2 cellular contexts compared by ENCODE assay signal in the genomic region with DNA sequence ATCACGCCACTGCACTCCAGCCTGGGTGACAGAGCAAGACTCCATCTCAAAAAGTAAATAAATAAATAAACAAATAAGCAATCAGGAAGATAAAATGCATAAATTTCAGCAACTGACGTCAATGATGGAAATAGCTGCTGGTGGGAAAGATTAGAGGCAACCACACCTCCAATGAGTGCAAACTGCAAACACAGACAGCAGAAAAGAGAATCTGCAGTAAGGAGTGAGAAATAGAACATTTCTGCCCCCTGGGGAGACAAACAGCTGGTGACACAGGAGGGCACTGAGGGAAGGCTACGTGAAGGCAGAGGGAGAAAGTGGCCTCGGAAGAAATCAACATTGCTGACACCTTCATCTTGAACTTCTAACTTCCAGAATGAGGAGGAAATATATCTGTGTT.
TF ChIP-seq lines count a peak whose summit lies in the region.

No MANE protein-coding gene starts in this region.

TF ChIP-seq in IMR-90, 13 proteins besides CTCF, POLR2A, EP300 and RAD21:
- TF ChIP-seq RFX5 (IDR thresholded peaks at IDR 0.05; ENCODE audit: low read depth, low read length) (no peak), BHLHE40 (IDR thresholded peaks at IDR 0.05; ENCODE audit: low read depth, low read length) (no peak), SMC3 (IDR thresholded peaks at IDR 0.05; ENCODE audit: low read depth, low read length) (no peak), NFE2L2 (IDR thresholded peaks at IDR 0.05; ENCODE audit: low read depth, low read length) (no peak), MAZ (IDR thresholded peaks at IDR 0.05; ENCODE audit: borderline replicate concordance, low read depth, low read length) (no peak), CEBPB (IDR thresholded peaks at IDR 0.05; ENCODE audit: low read depth, low read length) (no peak), MXI1 (IDR thresholded peaks at IDR 0.05; ENCODE audit: borderline replicate concordance, low read depth, low read length) (no peak), CHD1 (IDR thresholded peaks at IDR 0.05; ENCODE audit: low read depth, low read length) (no peak), RCOR1 (IDR thresholded peaks at IDR 0.05; ENCODE audit: insufficient replicate concordance, low read length) (no peak), MAFK (IDR thresholded peaks at IDR 0.05; ENCODE audit: low read depth, low read length) (no peak), FOS (IDR thresholded peaks at IDR 0.05; ENCODE audit: low read depth, low read length) (no peak)
- TF ChIP-seq, protein P1, sequence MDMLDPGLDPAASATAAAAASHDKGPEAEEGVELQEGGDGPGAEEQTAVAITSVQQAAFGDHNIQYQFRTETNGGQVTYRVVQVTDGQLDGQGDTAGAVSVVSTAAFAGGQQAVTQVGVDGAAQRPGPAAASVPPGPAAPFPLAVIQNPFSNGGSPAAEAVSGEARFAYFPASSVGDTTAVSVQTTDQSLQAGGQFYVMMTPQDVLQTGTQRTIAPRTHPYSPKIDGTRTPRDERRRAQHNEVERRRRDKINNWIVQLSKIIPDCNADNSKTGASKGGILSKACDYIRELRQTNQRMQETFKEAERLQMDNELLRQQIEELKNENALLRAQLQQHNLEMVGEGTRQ (IDR thresholded peaks at IDR 0.05; ENCODE audit: low read depth, low read length): no peak
- TF ChIP-seq, protein P2, sequence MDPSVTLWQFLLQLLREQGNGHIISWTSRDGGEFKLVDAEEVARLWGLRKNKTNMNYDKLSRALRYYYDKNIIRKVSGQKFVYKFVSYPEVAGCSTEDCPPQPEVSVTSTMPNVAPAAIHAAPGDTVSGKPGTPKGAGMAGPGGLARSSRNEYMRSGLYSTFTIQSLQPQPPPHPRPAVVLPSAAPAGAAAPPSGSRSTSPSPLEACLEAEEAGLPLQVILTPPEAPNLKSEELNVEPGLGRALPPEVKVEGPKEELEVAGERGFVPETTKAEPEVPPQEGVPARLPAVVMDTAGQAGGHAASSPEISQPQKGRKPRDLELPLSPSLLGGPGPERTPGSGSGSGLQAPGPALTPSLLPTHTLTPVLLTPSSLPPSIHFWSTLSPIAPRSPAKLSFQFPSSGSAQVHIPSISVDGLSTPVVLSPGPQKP (IDR thresholded peaks at IDR 0.05; ENCODE audit: borderline replicate concordance, low read depth, low read length): no peak

TF ChIP-seq in K562, 482 proteins besides CTCF, POLR2A, EP300 and RAD21:
- no peak for TF ChIP-seq C11orf30 (IDR thresholded peaks at IDR 0.05; ENCODE audit: low read depth)
- TF ChIP-seq MCM3 (IDR thresholded peaks at IDR 0.05): no peak
- no peak for TF ChIP-seq POLR2AphosphoS5 (IDR thresholded peaks at IDR 0.05; ENCODE audit: control insufficient read depth, insufficient read depth, low read depth, low read length)
- TF ChIP-seq SIRT6 (IDR thresholded peaks at IDR 0.05; ENCODE audit: low read depth, low read length): no peak
- TF ChIP-seq RBBP5 (IDR thresholded peaks at IDR 0.05; ENCODE audit: borderline replicate concordance, insufficient read depth, low read length, poor library complexity, severe bottlenecking): peak; percentile 33
- TF ChIP-seq, protein P3, sequence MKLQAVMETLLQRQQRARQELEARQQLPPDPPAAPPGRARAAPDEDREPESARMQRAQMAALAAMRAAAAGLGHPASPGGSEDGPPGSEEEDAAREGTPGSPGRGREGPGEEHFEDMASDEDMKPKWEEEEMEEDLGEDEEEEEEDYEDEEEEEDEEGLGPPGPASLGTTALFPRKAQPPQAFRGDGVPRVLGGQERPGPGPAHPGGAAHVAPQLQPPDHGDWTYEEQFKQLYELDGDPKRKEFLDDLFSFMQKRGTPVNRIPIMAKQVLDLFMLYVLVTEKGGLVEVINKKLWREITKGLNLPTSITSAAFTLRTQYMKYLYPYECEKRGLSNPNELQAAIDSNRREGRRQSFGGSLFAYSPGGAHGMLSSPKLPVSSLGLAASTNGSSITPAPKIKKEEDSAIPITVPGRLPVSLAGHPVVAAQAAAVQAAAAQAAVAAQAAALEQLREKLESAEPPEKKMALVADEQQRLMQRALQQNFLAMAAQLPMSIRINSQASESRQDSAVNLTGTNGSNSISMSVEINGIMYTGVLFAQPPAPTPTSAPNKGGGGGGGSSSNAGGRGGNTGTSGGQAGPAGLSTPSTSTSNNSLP (IDR thresholded peaks at IDR 0.05; ENCODE audit: borderline replicate concordance, low read depth, low read length): peak; percentile 30; the same call in 1 of the 2 replicates
- TF ChIP-seq JUND (IDR thresholded peaks at IDR 0.05; ENCODE audit: borderline replicate concordance, low read depth, low read length): peak; percentile 47; the same call in 1 of the 2 replicates
- no peak for TF ChIP-seq JUND (tag; IDR thresholded peaks at IDR 0.05; ENCODE audit: borderline replicate concordance, low read depth, low read length)
- no peak for TF ChIP-seq ZNF764 (CRISPR knock-in tag; IDR thresholded peaks at IDR 0.05; ENCODE audit: low read depth)
- peak in 1 of 2 experiments; percentile 58; a peak in 1 of 4 replicates for TF ChIP-seq RCOR1 (IDR thresholded peaks at IDR 0.05; ENCODE audit: borderline replicate concordance in 1 of 2, low read depth in 2 of 2, low read length in 2 of 2)
- TF ChIP-seq SMC3 (conservative IDR thresholded peaks at IDR 0.05; ENCODE audit: insufficient read depth, low read depth, low read length): 0 out of 2 replicates have a peak, but pooled peaks have one; percentile 8
- TF ChIP-seq, protein P4, sequence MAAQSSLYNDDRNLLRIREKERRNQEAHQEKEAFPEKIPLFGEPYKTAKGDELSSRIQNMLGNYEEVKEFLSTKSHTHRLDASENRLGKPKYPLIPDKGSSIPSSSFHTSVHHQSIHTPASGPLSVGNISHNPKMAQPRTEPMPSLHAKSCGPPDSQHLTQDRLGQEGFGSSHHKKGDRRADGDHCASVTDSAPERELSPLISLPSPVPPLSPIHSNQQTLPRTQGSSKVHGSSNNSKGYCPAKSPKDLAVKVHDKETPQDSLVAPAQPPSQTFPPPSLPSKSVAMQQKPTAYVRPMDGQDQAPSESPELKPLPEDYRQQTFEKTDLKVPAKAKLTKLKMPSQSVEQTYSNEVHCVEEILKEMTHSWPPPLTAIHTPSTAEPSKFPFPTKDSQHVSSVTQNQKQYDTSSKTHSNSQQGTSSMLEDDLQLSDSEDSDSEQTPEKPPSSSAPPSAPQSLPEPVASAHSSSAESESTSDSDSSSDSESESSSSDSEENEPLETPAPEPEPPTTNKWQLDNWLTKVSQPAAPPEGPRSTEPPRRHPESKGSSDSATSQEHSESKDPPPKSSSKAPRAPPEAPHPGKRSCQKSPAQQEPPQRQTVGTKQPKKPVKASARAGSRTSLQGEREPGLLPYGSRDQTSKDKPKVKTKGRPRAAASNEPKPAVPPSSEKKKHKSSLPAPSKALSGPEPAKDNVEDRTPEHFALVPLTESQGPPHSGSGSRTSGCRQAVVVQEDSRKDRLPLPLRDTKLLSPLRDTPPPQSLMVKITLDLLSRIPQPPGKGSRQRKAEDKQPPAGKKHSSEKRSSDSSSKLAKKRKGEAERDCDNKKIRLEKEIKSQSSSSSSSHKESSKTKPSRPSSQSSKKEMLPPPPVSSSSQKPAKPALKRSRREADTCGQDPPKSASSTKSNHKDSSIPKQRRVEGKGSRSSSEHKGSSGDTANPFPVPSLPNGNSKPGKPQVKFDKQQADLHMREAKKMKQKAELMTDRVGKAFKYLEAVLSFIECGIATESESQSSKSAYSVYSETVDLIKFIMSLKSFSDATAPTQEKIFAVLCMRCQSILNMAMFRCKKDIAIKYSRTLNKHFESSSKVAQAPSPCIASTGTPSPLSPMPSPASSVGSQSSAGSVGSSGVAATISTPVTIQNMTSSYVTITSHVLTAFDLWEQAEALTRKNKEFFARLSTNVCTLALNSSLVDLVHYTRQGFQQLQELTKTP (IDR thresholded peaks at IDR 0.05; ENCODE audit: low read depth in 1 of 2, partially characterized antibody in 2 of 2): no peak
- TF ChIP-seq ZNF785 (CRISPR knock-in tag; IDR thresholded peaks at IDR 0.05): no peak
- TF ChIP-seq, protein P5, sequence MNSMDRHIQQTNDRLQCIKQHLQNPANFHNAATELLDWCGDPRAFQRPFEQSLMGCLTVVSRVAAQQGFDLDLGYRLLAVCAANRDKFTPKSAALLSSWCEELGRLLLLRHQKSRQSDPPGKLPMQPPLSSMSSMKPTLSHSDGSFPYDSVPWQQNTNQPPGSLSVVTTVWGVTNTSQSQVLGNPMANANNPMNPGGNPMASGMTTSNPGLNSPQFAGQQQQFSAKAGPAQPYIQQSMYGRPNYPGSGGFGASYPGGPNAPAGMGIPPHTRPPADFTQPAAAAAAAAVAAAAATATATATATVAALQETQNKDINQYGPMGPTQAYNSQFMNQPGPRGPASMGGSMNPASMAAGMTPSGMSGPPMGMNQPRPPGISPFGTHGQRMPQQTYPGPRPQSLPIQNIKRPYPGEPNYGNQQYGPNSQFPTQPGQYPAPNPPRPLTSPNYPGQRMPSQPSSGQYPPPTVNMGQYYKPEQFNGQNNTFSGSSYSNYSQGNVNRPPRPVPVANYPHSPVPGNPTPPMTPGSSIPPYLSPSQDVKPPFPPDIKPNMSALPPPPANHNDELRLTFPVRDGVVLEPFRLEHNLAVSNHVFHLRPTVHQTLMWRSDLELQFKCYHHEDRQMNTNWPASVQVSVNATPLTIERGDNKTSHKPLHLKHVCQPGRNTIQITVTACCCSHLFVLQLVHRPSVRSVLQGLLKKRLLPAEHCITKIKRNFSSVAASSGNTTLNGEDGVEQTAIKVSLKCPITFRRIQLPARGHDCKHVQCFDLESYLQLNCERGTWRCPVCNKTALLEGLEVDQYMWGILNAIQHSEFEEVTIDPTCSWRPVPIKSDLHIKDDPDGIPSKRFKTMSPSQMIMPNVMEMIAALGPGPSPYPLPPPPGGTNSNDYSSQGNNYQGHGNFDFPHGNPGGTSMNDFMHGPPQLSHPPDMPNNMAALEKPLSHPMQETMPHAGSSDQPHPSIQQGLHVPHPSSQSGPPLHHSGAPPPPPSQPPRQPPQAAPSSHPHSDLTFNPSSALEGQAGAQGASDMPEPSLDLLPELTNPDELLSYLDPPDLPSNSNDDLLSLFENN (IDR thresholded peaks at IDR 0.05; ENCODE audit: low read depth in 2 of 2, low read length in 2 of 2): peak in 1 of 2 experiments; percentile 54; a peak in 2 of 4 replicates
- no peak for TF ChIP-seq GATAD2A (IDR thresholded peaks at IDR 0.05)
- no peak for TF ChIP-seq ZNF23 (CRISPR knock-in tag; IDR thresholded peaks at IDR 0.05)
- 0 out of 2 replicates have a peak, but pooled peaks have one; percentile 18 for TF ChIP-seq ZNF384 (IDR thresholded peaks at IDR 0.05; ENCODE audit: low read depth, low read length)
- TF ChIP-seq TBL1XR1 (IDR thresholded peaks at IDR 0.05; ENCODE audit: low read length in 2 of 2): peak in 1 of 2 experiments; percentile 33; a peak in 2 of 4 replicates
- TF ChIP-seq MAFK (IDR thresholded peaks at IDR 0.05; ENCODE audit: low read length): peak; percentile 38
- 0 out of 2 replicates have a peak, but pooled peaks have one; percentile 43 for TF ChIP-seq CCAR2 (IDR thresholded peaks at IDR 0.05; ENCODE audit: low read depth, low read length)
